ENCODE assay signal across 26 cellular contexts in genomic region chr2:228344531-228344930, GRCh38.
DNase-seq lines count a peak whose midpoint lies in the region; ATAC-seq, FAIRE-seq and TF ChIP-seq lines count a peak whose summit lies in the region.
"Had no signal": no experiment of that assay in that cellular context is flagged by ENCODE, and none has a peak within 500 bp of the region (broad histone marks: within the 10 kb centered on the region; RNA-seq: fewer than 3 reads in every experiment).

No MANE protein-coding gene starts in this region.

- H3K36me3 ChIP-seq in SK-N-SH (replicated peaks in 1 of 2; ENCODE audit: control insufficient read depth in 1 of 2, insufficient read depth in 2 of 2, low read length in 1 of 2) (no peaks in the 10 kb centered on the region), HAP-1 (replicated peaks) (no peaks in the 10 kb centered on the region)
- H3K36me3 ChIP-seq: BLaER1 treated with 17β-estradiol and CSF1 and Interleukin-3, amounts not matched to agents 10 nM and 100 nM had no signal

- 15% methylated on average over 2 of the region's 2 CpGs for WGBS in SK-N-SH (ENCODE audit: low lambda C conversion rate)

- H3K27ac ChIP-seq in SK-N-SH (ENCODE audit: low read depth in 2 of 2, low read length in 1 of 2) = no peak overlapping the region
- H3K27ac ChIP-seq: 22Rv1; A549; BLaER1 treated with 17β-estradiol and CSF1 and Interleukin-3, amounts not matched to agents 10 nM and 100 nM; C4-2B had no signal

- BruUV-seq in MCF 10A (replicated peaks; lab: Mats Ljungman, UMichigan) = no TSS peak

- no peaks in the 10 kb centered on the region for H4K20me1 ChIP-seq in SK-N-SH (ENCODE audit: insufficient read depth)
- H4K20me1 ChIP-seq: BLaER1 treated with 17β-estradiol and CSF1 and Interleukin-3, amounts not matched to agents 10 nM and 100 nM had no signal

- H3K4me1 ChIP-seq in SK-N-SH (ENCODE audit: control insufficient read depth in 1 of 2, insufficient read depth in 2 of 2, low read depth in 1 of 2, low read length in 1 of 2) = no peaks in the 10 kb centered on the region
- H3K4me1 ChIP-seq in HAP-1 = no peaks in the 10 kb centered on the region
- H3K4me1 ChIP-seq: A549, Caco-2 had no signal

- no peak overlapping the region for H3K9ac ChIP-seq in SK-N-SH
- H3K9ac ChIP-seq: BLaER1 treated with 17β-estradiol and CSF1 and Interleukin-3, amounts not matched to agents 10 nM and 100 nM had no signal

- H3K4me2 ChIP-seq in SK-N-SH = no peak overlapping the region
- H3K4me2 ChIP-seq: A549; BLaER1 treated with 17β-estradiol and CSF1 and Interleukin-3, amounts not matched to agents 10 nM and 100 nM had no signal

- no peaks in the 10 kb centered on the region for H3K27me3 Mint-ChIP-seq in MCF 10A (ENCODE audit: insufficient read depth, unreplicated experiment)
- H3K27me3 Mint-ChIP-seq: B cell; CD4-positive, alpha-beta T cell had no signal

- no peak overlapping the region for H3K27ac Mint-ChIP-seq in MCF 10A (ENCODE audit: low read depth, unreplicated experiment)
- H3K27ac Mint-ChIP-seq: B cell; CD4-positive, alpha-beta T cell; CD8-positive, alpha-beta T cell had no signal

- TF ChIP-seq EP300 in SK-N-SH (IDR thresholded peaks at IDR 0.05; ENCODE audit: borderline replicate concordance in 1 of 2, low read depth in 1 of 2, low read length in 1 of 2) = no peak

- H3K27me3 ChIP-seq in SK-N-SH (ENCODE audit: insufficient read depth) (no peaks in the 10 kb centered on the region), HAP-1 (ENCODE audit: low read depth) (no peaks in the 10 kb centered on the region)
- H3K27me3 ChIP-seq: BLaER1 treated with 17β-estradiol and CSF1 and Interleukin-3, amounts not matched to agents 10 nM and 100 nM had no signal

- DNase-seq in SK-N-SH (no peak), M059J (ENCODE audit: low read depth) (peak; percentile 32), RCC 7860 (ENCODE audit: low spot score) (peak; percentile 10), retinal pigment epithelial cell (ENCODE audit: low read depth) (peak; percentile 11), MCF 10A (ENCODE audit: unreplicated experiment) (no peak), occipital lobe (lab: John Stamatoyannopoulos, UW) (no peak), HAP-1 (ENCODE audit: low spot score in 2 of 2) (no peak)
- DNase-seq: AML-193; Caco-2; Calu3; CD4-positive, alpha-beta T cell; CD8-positive, alpha-beta T cell; DMS53; DMS79; DND-41; GF-D8 had no signal

- CTCF ChIA-PET in SK-N-SH (lab: Yijun Ruan, JAX) (no interaction called here), MCF 10A (lab: Yijun Ruan, JAX) (interaction anchor here (0.6 kb wide), 1 partner anchor 284 kb away, joined by 3 read pairs; no protein-coding TSS in a partner anchor)

- H3K9me3 Mint-ChIP-seq in MCF 10A (ENCODE audit: unreplicated experiment) = peaks cover 7% of the 10 kb centered on the region

- H3K4me3 ChIP-seq in SK-N-SH (ENCODE audit: low read depth in 2 of 2, low read length in 1 of 2) (no peak overlapping the region), retinal pigment epithelial cell (ENCODE audit: low read length) (no peak overlapping the region), HAP-1 (no peak overlapping the region)
- H3K4me3 ChIP-seq: A549; BLaER1 treated with 17β-estradiol and CSF1 and Interleukin-3, amounts not matched to agents 10 nM and 100 nM had no signal

- H3K36me3 Mint-ChIP-seq in MCF 10A (ENCODE audit: insufficient read depth, unreplicated experiment) = no peaks in the 10 kb centered on the region
- H3K36me3 Mint-ChIP-seq: CD8-positive, alpha-beta T cell had no signal

- H3K9me3 ChIP-seq in SK-N-SH (no peaks in the 10 kb centered on the region), HAP-1 (no peaks in the 10 kb centered on the region)
- H3K9me3 ChIP-seq: A549, Caco-2 had no signal

- H3F3A ChIP-seq in SK-N-SH (replicated peaks; ENCODE audit: insufficient read depth) = no peaks in the 10 kb centered on the region

- no peaks in the 10 kb centered on the region for H3K79me2 ChIP-seq in SK-N-SH (ENCODE audit: insufficient read depth)

- TF ChIP-seq RAD21 in SK-N-SH (IDR thresholded peaks at IDR 0.05; ENCODE audit: low read length) = no peak

- H3K4me3 Mint-ChIP-seq in MCF 10A (ENCODE audit: unreplicated experiment) = no peak overlapping the region
- H3K4me3 Mint-ChIP-seq: B cell; CD4-positive, alpha-beta T cell; CD8-positive, alpha-beta T cell had no signal

- H3K9me2 ChIP-seq in SK-N-SH = no peaks in the 10 kb centered on the region

- POLR2A ChIA-PET in SK-N-SH (lab: Yijun Ruan, JAX) (no interaction called here), MCF 10A (lab: Yijun Ruan, JAX) (no interaction called here)

- intact Hi-C loops in MCF 10A (cut with micrococcal nuclease) = no loop called here

- in situ Hi-C loops in HAP-1 (cut with MboI; ENCODE audit: low sequenced_read_pairs) = no loop called here

- no peak for ATAC-seq in SK-N-SH treated with all-trans-retinoic acid at 6 μM for 48 hours
- ATAC-seq: A549; CD8-positive, alpha-beta T cell had no signal

- no peak for TF ChIP-seq CTCF in SK-N-SH (IDR thresholded peaks at IDR 0.05)
- no peak for TF ChIP-seq CTCF in retinal pigment epithelial cell (conservative IDR thresholded peaks at IDR 0.05; ENCODE audit: low read depth, low read length)
- no peak for TF ChIP-seq CTCF in MCF 10A (IDR thresholded peaks at IDR 0.05; ENCODE audit: unreplicated experiment)

- H3K4me1 Mint-ChIP-seq in MCF 10A (ENCODE audit: insufficient read depth, unreplicated experiment) = no peaks in the 10 kb centered on the region
- H3K4me1 Mint-ChIP-seq: B cell had no signal

- no peak overlapping the region for H2AFZ ChIP-seq in SK-N-SH (ENCODE audit: low read depth)

- FAIRE-seq in RCC 7860 (lab: Jason Lieb, UNC) = no peak
- FAIRE-seq: A549, D721Med, G401.6, GM12891, GM19239 had no signal

TF ChIP-seq in SK-N-SH, 30 proteins besides CTCF, POLR2A, EP300 and RAD21:
- no peak for TF ChIP-seq POLR2AphosphoS5 (IDR thresholded peaks at IDR 0.05; ENCODE audit: low read depth, low read length)
- peak; percentile 13; the same call in 1 of the 2 replicates for TF ChIP-seq TCF12 (IDR thresholded peaks at IDR 0.05)
TF ChIP-seq in SK-N-SH: peak in this region for 1.

TF ChIP-seq in SK-N-SH treated with all-trans-retinoic acid at 6 μM for 48 hours, 23 proteins besides CTCF, POLR2A, EP300 and RAD21 (continues in another document):
- TF ChIP-seq CREB5 (CRISPR knock-in tag; IDR thresholded peaks at IDR 0.05; ENCODE audit: low read depth) (no peak), ZFP3 (CRISPR knock-in tag; IDR thresholded peaks at IDR 0.05) (no peak), ZNF70 (CRISPR knock-in tag; IDR thresholded peaks at IDR 0.05) (no peak), ZC3H10 (CRISPR knock-in tag; IDR thresholded peaks at IDR 0.05) (no peak), TOX (CRISPR knock-in tag; IDR thresholded peaks at IDR 0.05; ENCODE audit: borderline replicate concordance) (no peak), TSHZ2 (CRISPR knock-in tag; IDR thresholded peaks at IDR 0.05) (no peak), OSR1 (CRISPR knock-in tag; IDR thresholded peaks at IDR 0.05) (no peak), ZNF565 (CRISPR knock-in tag; conservative IDR thresholded peaks at IDR 0.05; ENCODE audit: low read depth) (no peak), TCF4 (CRISPR knock-in tag; IDR thresholded peaks at IDR 0.05; ENCODE audit: borderline replicate concordance) (no peak), PATZ1 (CRISPR knock-in tag; IDR thresholded peaks at IDR 0.05; ENCODE audit: borderline replicate concordance) (no peak)

Comparison
In these comparisons a context has a peak if more than half of its experiments do, and no peak if none do; other contexts are left out.
1. DNase-seq: peak in M059J (single experiment), RCC 7860 (single experiment) and retinal pigment epithelial cell (single experiment); none in SK-N-SH (single experiment), MCF 10A (single experiment), occipital lobe (single experiment) and HAP-1 (0 of 2).